Comparison of ENCODE assay signal across 26 cellular contexts in the genomic region with DNA sequence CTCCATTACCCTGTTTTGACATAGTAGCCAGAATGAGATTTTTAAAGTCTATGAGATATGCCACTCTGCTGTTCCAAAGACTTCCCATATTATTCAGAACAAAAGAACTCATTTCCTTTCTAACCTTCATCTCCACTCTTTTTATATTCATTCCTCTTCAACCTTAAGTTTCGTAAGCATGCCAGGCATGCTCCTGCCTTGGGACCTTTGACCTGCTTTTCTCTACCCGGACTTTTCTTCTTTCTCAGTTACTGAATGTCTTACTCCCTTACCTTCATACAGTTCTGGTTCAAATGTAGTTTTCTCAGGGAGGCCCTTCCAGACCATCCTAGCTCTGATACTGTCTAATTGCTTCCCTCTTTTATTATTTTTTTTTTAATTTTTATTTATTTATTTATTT.
"Had no signal": no experiment of that assay in that cellular context is flagged by ENCODE, and none has a peak within 500 bp of the region (broad histone marks: within the 10 kb centered on the region; RNA-seq: fewer than 3 reads in every experiment).

No MANE protein-coding gene starts in this region.

- H3K27ac Mint-ChIP-seq: activated CD4-positive, alpha-beta memory T cell treated with anti-CD3 and anti-CD28 coated beads, Interleukin-2, amount 10 ng/mL, durations not matched to agents 7 days and 5 days; activated CD4-positive, alpha-beta T cell treated with anti-CD3 and anti-CD28 coated beads, Interleukin-2, amount 10 ng/mL, durations not matched to agents 7 days and 5 days; activated naive CD8-positive, alpha-beta T cell; activated T-cell treated with anti-CD3 and anti-CD28 coated beads, Interleukin-2, amount 50 U/mL, for 24 hours; activated T-cell treated with anti-CD3 and anti-CD28 coated beads, Interleukin-2, amount 50 U/mL, for 72 hours; dendritic cell treated with granulocyte-macrophage colony-stimulating factor and Interleukin-4, amounts not matched to agents 40 ng/mL and 50 ng/mL, for 4 days; endodermal cell had no signal

- ATAC-seq: activated T-cell treated with anti-CD3 and anti-CD28 coated beads, Interleukin-2, amount 50 U/mL, for 72 hours; esophagus mucosa had no signal

- H3K4me3 Mint-ChIP-seq: activated CD4-positive, alpha-beta memory T cell treated with anti-CD3 and anti-CD28 coated beads, Interleukin-2, amount 10 ng/mL, durations not matched to agents 7 days and 5 days; activated CD4-positive, alpha-beta T cell treated with anti-CD3 and anti-CD28 coated beads, Interleukin-2, amount 10 ng/mL, durations not matched to agents 7 days and 5 days; activated naive CD8-positive, alpha-beta T cell; activated T-cell treated with anti-CD3 and anti-CD28 coated beads, Interleukin-2, amount 50 U/mL, for 24 hours; activated T-cell treated with anti-CD3 and anti-CD28 coated beads, Interleukin-2, amount 50 U/mL, for 72 hours; central memory CD8-positive, alpha-beta T cell; dendritic cell treated with granulocyte-macrophage colony-stimulating factor and Interleukin-4, amounts not matched to agents 40 ng/mL and 50 ng/mL, for 4 days; endodermal cell had no signal

- H3K9me3 Mint-ChIP-seq: activated CD4-positive, alpha-beta memory T cell treated with anti-CD3 and anti-CD28 coated beads, Interleukin-2, amount 10 ng/mL, durations not matched to agents 7 days and 5 days; activated CD4-positive, alpha-beta T cell treated with anti-CD3 and anti-CD28 coated beads, Interleukin-2, amount 10 ng/mL, durations not matched to agents 7 days and 5 days; activated T-cell treated with anti-CD3 and anti-CD28 coated beads, Interleukin-2, amount 50 U/mL, for 24 hours; activated T-cell treated with anti-CD3 and anti-CD28 coated beads, Interleukin-2, amount 50 U/mL, for 72 hours; central memory CD8-positive, alpha-beta T cell; endodermal cell had no signal

- H3K4me1 Mint-ChIP-seq: activated CD4-positive, alpha-beta memory T cell treated with anti-CD3 and anti-CD28 coated beads, Interleukin-2, amount 10 ng/mL, durations not matched to agents 7 days and 5 days; activated CD4-positive, alpha-beta T cell treated with anti-CD3 and anti-CD28 coated beads, Interleukin-2, amount 10 ng/mL, durations not matched to agents 7 days and 5 days; central memory CD8-positive, alpha-beta T cell; endodermal cell had no signal

- H3K36me3 Mint-ChIP-seq: activated naive CD8-positive, alpha-beta T cell had no signal

- H3K27me3 ChIP-seq: brain microvascular endothelial cell, dorsolateral prefrontal cortex had no signal

- H3K36me3 ChIP-seq: brain microvascular endothelial cell had no signal

- DNase-seq: activated CD4-positive, alpha-beta memory T cell treated with anti-CD3 and anti-CD28 coated beads, Interleukin-2, amount 10 ng/mL, durations not matched to agents 7 days and 5 days; activated CD4-positive, alpha-beta T cell treated with anti-CD3 and anti-CD28 coated beads for 1 hour; activated CD4-positive, alpha-beta T cell treated with anti-CD3 and anti-CD28 coated beads for 4 hours; activated CD4-positive, alpha-beta T cell treated with anti-CD3 and anti-CD28 coated beads, Interleukin-2, amount 10 ng/mL, durations not matched to agents 7 days and 5 days; activated CD4-positive, alpha-beta T cell treated with anti-CD3 and anti-CD28 coated beads, Interleukin-2, amount 50 U/mL, for 4 hours; activated CD8-positive, alpha-beta memory T cell treated with anti-CD3 and anti-CD28 coated beads, Interleukin-2, amount 50 U/mL, for 48 hours; activated gamma-delta T cell; activated naive CD4-positive, alpha-beta T cell; activated naive CD4-positive, alpha-beta T cell treated with anti-CD3 and anti-CD28 coated beads, Interleukin-2, amount 50 U/mL, for 16 hours; activated T-cell treated with anti-CD3 and anti-CD28 coated beads for 4 hours; activated T-cell treated with anti-CD3 and anti-CD28 coated beads, Interleukin-2, amount 50 U/mL, for 24 hours; activated T-cell treated with anti-CD3 and anti-CD28 coated beads, Interleukin-2, amount 50 U/mL, for 72 hours; amniotic stem cell; anterior cingulate cortex; brain microvascular endothelial cell; dorsolateral prefrontal cortex; effector memory CD4-positive, alpha-beta T cell; endodermal cell; foreskin fibroblast; head of caudate nucleus; T-helper 2 cell had no signal

- H3K27ac ChIP-seq: brain microvascular endothelial cell, coronary artery, dorsolateral prefrontal cortex had no signal

- H3K4me3 ChIP-seq: coronary artery, dorsolateral prefrontal cortex had no signal

- H3K27me3 Mint-ChIP-seq: activated CD4-positive, alpha-beta memory T cell treated with anti-CD3 and anti-CD28 coated beads, Interleukin-2, amount 10 ng/mL, durations not matched to agents 7 days and 5 days; activated CD4-positive, alpha-beta T cell treated with anti-CD3 and anti-CD28 coated beads, Interleukin-2, amount 10 ng/mL, durations not matched to agents 7 days and 5 days; activated naive CD8-positive, alpha-beta T cell; activated T-cell treated with anti-CD3 and anti-CD28 coated beads, Interleukin-2, amount 50 U/mL, for 24 hours; central memory CD8-positive, alpha-beta T cell; dendritic cell treated with granulocyte-macrophage colony-stimulating factor and Interleukin-4, amounts not matched to agents 40 ng/mL and 50 ng/mL, for 4 days had no signal
